8 cellular contexts compared by ENCODE assay signal in genomic region chr4:104491396-104491821, GRCh38.
DNase-seq lines count a peak whose midpoint lies in the region; ATAC-seq lines count a peak whose summit lies in the region.

No MANE protein-coding gene starts in this region.

- ATAC-seq in HG03175 (IDR thresholded peaks at IDR 0.05; ENCODE audit: unreplicated experiment): peak; percentile 35
- peak; percentile 39 for ATAC-seq in stimulated activated naive CD8-positive, alpha-beta T cell treated with anti-CD3 and anti-CD28 coated beads, Interleukin-15, Interleukin-2, amounts not matched to agents 100 U/mL and 50 U/mL, for 24 hours

- no peaks in the 10 kb centered on the region for H3K27me3 ChIP-seq in layer of hippocampus (ENCODE audit: control insufficient read depth, insufficient read depth, low read length)

- DNase-seq in COLO668 (lab: John Stamatoyannopoulos, UW; ENCODE audit: unreplicated experiment): peak; percentile 80
- DNase-seq in GM19240 (ENCODE audit: insufficient read length, low spot score): peak; percentile 4
- DNase-seq in SW480 (ENCODE audit: low spot score): peak; percentile 27
- DNase-seq in caudate nucleus (lab: John Stamatoyannopoulos, UW): peak in 57 of 61 donors; percentile 3 to 85 (median 53)
- DNase-seq in stimulated activated naive CD8-positive, alpha-beta T cell treated with anti-CD3 and anti-CD28 coated beads, Interleukin-15, Interleukin-2, amounts not matched to agents 100 U/mL and 50 U/mL, for 24 hours: peak; percentile 26
- no peak for DNase-seq in NCI-H226

- H3K27ac ChIP-seq in caudate nucleus (ENCODE audit: low read depth, low read length) (peak overlapping the region; percentile 85), layer of hippocampus (ENCODE audit: low read depth, low read length) (peak overlapping the region; percentile 77)
